8 cellular contexts compared by ENCODE assay signal in the genomic region with DNA sequence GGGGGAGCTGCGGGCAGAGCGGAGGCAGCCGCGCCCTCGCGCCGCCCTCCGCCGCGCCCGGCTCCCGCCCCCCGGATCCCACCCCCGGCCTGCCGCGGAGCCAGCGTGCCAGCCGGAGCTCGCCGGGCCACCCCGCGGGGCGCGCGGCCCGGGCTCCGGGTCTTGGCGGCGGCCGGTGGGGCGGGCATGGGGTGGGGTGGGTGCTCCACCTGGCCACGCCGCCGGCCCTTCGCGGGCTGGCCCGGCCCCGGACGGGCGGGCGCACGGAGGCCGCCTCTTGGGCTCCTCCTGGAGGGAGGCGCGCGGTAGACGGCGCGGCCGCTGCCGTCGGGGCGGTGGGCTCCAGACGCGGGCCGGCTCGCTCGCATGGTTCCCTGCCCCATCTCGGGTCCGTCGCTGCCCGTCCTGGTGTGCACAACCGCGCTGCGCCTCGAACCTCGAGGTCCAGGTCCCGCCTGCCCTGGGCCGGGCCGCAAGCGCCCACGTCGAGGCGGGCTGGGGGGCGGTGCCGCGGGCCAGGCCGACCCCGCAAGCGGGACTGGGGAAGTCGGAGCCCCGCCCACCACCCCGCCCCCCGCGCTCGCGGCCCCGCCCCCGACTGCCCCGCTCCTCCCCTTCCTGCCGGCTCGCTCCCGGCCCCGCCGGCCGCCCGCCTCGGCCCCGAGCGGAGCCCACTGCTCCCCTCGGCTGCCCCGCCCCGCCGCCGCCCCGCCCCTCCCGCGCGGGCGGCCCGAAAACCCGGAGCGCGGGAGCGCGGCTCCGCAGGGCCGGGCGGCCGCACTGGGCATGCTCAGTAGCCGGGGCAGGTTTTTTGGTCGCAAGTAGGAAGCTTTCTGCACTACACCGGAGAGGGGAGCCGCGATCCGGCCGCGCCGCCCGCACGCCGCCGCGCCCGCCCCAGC. TPM values are rescaled to one million over a fixed set of nuclear protein-coding genes. Genes with fewer than 3 reads are reported as not detected.
A peak's percentile ranks its signal among the peaks of the same experiment; 100 is the strongest.
DNase-seq lines count a peak whose midpoint lies in the region; ATAC-seq and TF ChIP-seq lines count a peak whose summit lies in the region.

A gene with protein sequence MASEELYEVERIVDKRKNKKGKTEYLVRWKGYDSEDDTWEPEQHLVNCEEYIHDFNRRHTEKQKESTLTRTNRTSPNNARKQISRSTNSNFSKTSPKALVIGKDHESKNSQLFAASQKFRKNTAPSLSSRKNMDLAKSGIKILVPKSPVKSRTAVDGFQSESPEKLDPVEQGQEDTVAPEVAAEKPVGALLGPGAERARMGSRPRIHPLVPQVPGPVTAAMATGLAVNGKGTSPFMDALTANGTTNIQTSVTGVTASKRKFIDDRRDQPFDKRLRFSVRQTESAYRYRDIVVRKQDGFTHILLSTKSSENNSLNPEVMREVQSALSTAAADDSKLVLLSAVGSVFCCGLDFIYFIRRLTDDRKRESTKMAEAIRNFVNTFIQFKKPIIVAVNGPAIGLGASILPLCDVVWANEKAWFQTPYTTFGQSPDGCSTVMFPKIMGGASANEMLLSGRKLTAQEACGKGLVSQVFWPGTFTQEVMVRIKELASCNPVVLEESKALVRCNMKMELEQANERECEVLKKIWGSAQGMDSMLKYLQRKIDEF (plus strand): TSS at position 814 of the 902 bp plus-strand sequence. CDS start 380 bp downstream, outside the sequence.

- TF ChIP-seq CTCF in CD14-positive monocyte (IDR thresholded peaks at IDR 0.05) (no peak), lung (IDR thresholded peaks at IDR 0.05; ENCODE audit: control extremely low read depth, extremely low read depth) (no peak)

- peak within 1 kb of the TSS; percentile 74 to 89 (median 84) for H3K27ac Mint-ChIP-seq in CD14-positive monocyte
- peak within 1 kb of the TSS; percentile 65 for H3K27ac Mint-ChIP-seq in activated CD4-positive, alpha-beta memory T cell treated with anti-CD3 and anti-CD28 coated beads, Interleukin-2, amount 10 ng/mL, durations not matched to agents 7 days and 5 days

- H3K4me1 ChIP-seq in ectodermal cell (ENCODE audit: control insufficient read depth, insufficient read depth, low read length) (no peaks in the 10 kb centered on the region), lung (ENCODE audit: control insufficient read depth in 2 of 2, insufficient read depth in 2 of 2, low read length in 2 of 2) (peaks cover 7 to 8% of the 10 kb centered on the region in 2 donors)

- peaks cover 1 to 3% of the 10 kb centered on the region in 2 donors for H3K36me3 Mint-ChIP-seq in CD14-positive monocyte
- peaks cover 12% of the 10 kb centered on the region for H3K36me3 Mint-ChIP-seq in activated CD4-positive, alpha-beta memory T cell treated with anti-CD3 and anti-CD28 coated beads, Interleukin-2, amount 10 ng/mL, durations not matched to agents 7 days and 5 days (ENCODE audit: low read depth)

- peak; percentile 59 for ATAC-seq in GM19452 (IDR thresholded peaks at IDR 0.05; ENCODE audit: unreplicated experiment)
- peak; percentile 63 for ATAC-seq in HG03571 (IDR thresholded peaks at IDR 0.05; ENCODE audit: unreplicated experiment)
- peak; percentile 92 for ATAC-seq in lung (ENCODE audit: insufficient read depth, low FRiP score)

- H3K27me3 Mint-ChIP-seq in CD14-positive monocyte (ENCODE audit: low read depth in 3 of 3): peaks cover 17 to 24% (median 17%) of the 10 kb centered on the region in 3 donors
- peaks cover 30% of the 10 kb centered on the region for H3K27me3 Mint-ChIP-seq in activated CD4-positive, alpha-beta memory T cell treated with anti-CD3 and anti-CD28 coated beads, Interleukin-2, amount 10 ng/mL, durations not matched to agents 7 days and 5 days

- H3K27me3 ChIP-seq in ectodermal cell (ENCODE audit: control insufficient read depth, insufficient read depth, low read length, poor library complexity, severe bottlenecking): peaks cover 19% of the 10 kb centered on the region
- H3K27me3 ChIP-seq in lung (ENCODE audit: control insufficient read depth, insufficient read depth): no peaks in the 10 kb centered on the region

- H3K27ac ChIP-seq in ectodermal cell (ENCODE audit: insufficient read depth, low read depth, low read length, poor library complexity, severe bottlenecking) (peak within 1 kb of the TSS; percentile 67), lung (ENCODE audit: low read depth in 1 of 2, low read length in 1 of 2) (peak within 1 kb of the TSS; percentile 87 to 98)

- no peaks in the 10 kb centered on the region for H3K36me3 ChIP-seq in ectodermal cell (ENCODE audit: control insufficient read depth, insufficient read depth, low read length)
- H3K36me3 ChIP-seq in lung (ENCODE audit: control insufficient read depth in 2 of 2, insufficient read depth in 2 of 2, low read length in 2 of 2): no peaks in the 10 kb centered on the region

- H3K4me3 ChIP-seq in ectodermal cell (ENCODE audit: insufficient read depth, low read depth, low read length) (peak within 1 kb of the TSS; percentile 65), lung (peak within 1 kb of the TSS; percentile 79)

- H3K9me3 Mint-ChIP-seq in CD14-positive monocyte: peaks cover 5 to 17% (median 8%) of the 10 kb centered on the region in 7 donors
- peaks cover 11% of the 10 kb centered on the region for H3K9me3 Mint-ChIP-seq in activated CD4-positive, alpha-beta memory T cell treated with anti-CD3 and anti-CD28 coated beads, Interleukin-2, amount 10 ng/mL, durations not matched to agents 7 days and 5 days

- H3K9me3 ChIP-seq in ectodermal cell (ENCODE audit: control insufficient read depth, low read length): no peaks in the 10 kb centered on the region
- H3K9me3 ChIP-seq in lung (ENCODE audit: control insufficient read depth in 2 of 2, insufficient read depth in 1 of 2, low read length in 1 of 2): no peaks in the 10 kb centered on the region

- intact Hi-C loops in CD14-positive monocyte (cut with micrococcal nuclease): loop anchor here (5.0 to 10.0 kb wide), 6 partner anchors 91 to 1229 kb away; a partner anchor contains a TSS

- peak within 1 kb of the TSS; percentile 92 for H3K4me3 Mint-ChIP-seq in CD14-positive monocyte
- H3K4me3 Mint-ChIP-seq in activated CD4-positive, alpha-beta memory T cell treated with anti-CD3 and anti-CD28 coated beads, Interleukin-2, amount 10 ng/mL, durations not matched to agents 7 days and 5 days: peak within 1 kb of the TSS; percentile 83

- POLR2A ChIA-PET in activated CD4-positive, alpha-beta memory T cell treated with anti-CD3 and anti-CD28 coated beads, Interleukin-2, amount 10 ng/mL, durations not matched to agents 7 days and 5 days (lab: Charles Lee): interaction anchor here (1.0 to 2.3 kb wide), 3 partner anchors 14 to 227 kb away, joined by 3 to 8 read pairs (median 7); no protein-coding TSS in a partner anchor

- H3K4me1 Mint-ChIP-seq in CD14-positive monocyte: peaks cover 38% of the 10 kb centered on the region
- peaks cover 41% of the 10 kb centered on the region for H3K4me1 Mint-ChIP-seq in activated CD4-positive, alpha-beta memory T cell treated with anti-CD3 and anti-CD28 coated beads, Interleukin-2, amount 10 ng/mL, durations not matched to agents 7 days and 5 days

- WGBS in ectodermal cell, 2 experiments: 0% methylated on average over 135 of the region's 135 CpGs
- WGBS in lung, 2 donors: 0 to 1% methylated on average over 27 to 135 of the region's 135 CpGs

- DNase-seq in CD14-positive monocyte (ENCODE audit: low spot score): peak; percentile 84
- DNase-seq in NCI-H82 (lab: John Stamatoyannopoulos, UW): peak; percentile 91
- DNase-seq in activated CD4-positive, alpha-beta memory T cell treated with anti-CD3 and anti-CD28 coated beads, Interleukin-2, amount 10 ng/mL, durations not matched to agents 7 days and 5 days: peak; percentile 90
- DNase-seq in lung (ENCODE audit: low spot score): peak; percentile 87
- peak; percentile 71 to 86 (median 83) for DNase-seq in stimulated activated CD4-positive, alpha-beta T cell treated with anti-CD3 and anti-CD28 coated beads, TNF-alpha, amount 100 ng/mL, for 24 hours (ENCODE audit: low read depth in 3 of 3)

- CTCF ChIA-PET in activated CD4-positive, alpha-beta memory T cell treated with anti-CD3 and anti-CD28 coated beads, Interleukin-2, amount 10 ng/mL, durations not matched to agents 7 days and 5 days (lab: Charles Lee): interaction anchor here (1.4 kb wide), 1 partner anchor 159 kb away, joined by 3 read pairs; no protein-coding TSS in a partner anchor

RNA-seq across cellular contexts. Expression of the gene that starts here (rescaled TPM):
- 1 to 10 TPM; 2.9 to 4.2 TPM for polyA plus RNA-seq in CD14-positive monocyte
- total RNA-seq in activated CD4-positive, alpha-beta memory T cell treated with anti-CD3 and anti-CD28 coated beads, Interleukin-2, amount 10 ng/mL, durations not matched to agents 7 days and 5 days: 10 to 100 TPM; 27.5 to 30.5 TPM
- polyA plus RNA-seq in ectodermal cell (2013, experiment 1 of 4): 54.5 TPM
- 43.7 TPM for polyA plus RNA-seq in ectodermal cell (2013, experiment 2 of 4)
- polyA plus RNA-seq in ectodermal cell (2013, experiment 3 of 4): 43.5 TPM
- polyA plus RNA-seq in ectodermal cell (2013, experiment 4 of 4): 43.1 TPM
- total RNA-seq in lung: 10 to 100 TPM; 31.1 to 51.6 TPM
- 10 to 100 TPM in 1 of 2 donors, 1 to 10 TPM in 1; 5.8 to 10.7 TPM for polyA plus RNA-seq in lung

Comparison
In these comparisons a context has a peak if more than half of its experiments do, and no peak if none do; other contexts are left out.
1. Peak in every context shown above with its lines: DNase-seq, ATAC-seq, H3K4me3 ChIP-seq and H3K27ac ChIP-seq.